ENCODE assay signal across 11 cellular contexts in genomic region chr2:85861180-85861579, GRCh38. TPM values are rescaled to one million over a fixed set of nuclear protein-coding genes. Genes with fewer than 3 reads are reported as not detected.
DNase-seq lines count a peak whose midpoint lies in the region; ATAC-seq, FAIRE-seq and TF ChIP-seq lines count a peak whose summit lies in the region.
"Had no signal": no experiment of that assay in that cellular context is flagged by ENCODE, and none has a peak within 500 bp of the region (broad histone marks: within the 10 kb centered on the region; RNA-seq: fewer than 3 reads in every experiment).

No MANE protein-coding gene starts in this region.

- peaks cover 0 to 47% of the 10 kb centered on the region in 2 donors for H3K36me3 ChIP-seq in adrenal gland (replicated peaks in 1 of 2)

- H3K27ac ChIP-seq in A549: no peak overlapping the region
- peak overlapping the region in 4 of 5 donors; percentile 29 to 66 (median 47) for H3K27ac ChIP-seq in adrenal gland

- FAIRE-seq in A549 (lab: Jason Lieb, UNC): peak; percentile 7

- TF ChIP-seq EP300 in A549 (IDR thresholded peaks at IDR 0.05): no peak

- 88% methylated on average over 1 of the region's 1 CpG for WGBS in A549 (ENCODE audit: missing lambda C conversion rate)
- 24 to 38% (median 32%) methylated on average over 1 of the region's 1 CpG for WGBS in adrenal gland, 4 donors

- TF ChIP-seq CTCF in A549 (IDR thresholded peaks at IDR 0.05) (no peak), adrenal gland (IDR thresholded peaks at IDR 0.05) (no peak)

- TF ChIP-seq POLR2A in A549 (IDR thresholded peaks at IDR 0.05; ENCODE audit: low read length) (no peak), adrenal gland (IDR thresholded peaks at IDR 0.05) (no peak)

- no peaks in the 10 kb centered on the region for H3K4me1 ChIP-seq in A549
- peaks cover 0 to 29% of the 10 kb centered on the region in 2 donors for H3K4me1 ChIP-seq in adrenal gland (replicated peaks in 1 of 2)

- H3K4me2 ChIP-seq in A549: no peak overlapping the region

- no peak for TF ChIP-seq RAD21 in A549 (conservative IDR thresholded peaks at IDR 0.05 in 1 of 2, IDR thresholded peaks at IDR 0.05 in 1 of 2)

- H3K9me3 ChIP-seq in A549: no peaks in the 10 kb centered on the region
- H3K9me3 ChIP-seq in adrenal gland (replicated peaks in 1 of 3): no peaks in the 10 kb centered on the region

- POLR2A ChIA-PET in A549 (lab: Yijun Ruan, JAX): no interaction called here

- DNase-seq in A549 (ENCODE audit: low read depth in 1 of 2, low spot score in 1 of 2): no peak
- no peak for DNase-seq in adrenal gland
- no peak for DNase-seq in COLO668 (lab: John Stamatoyannopoulos, UW; ENCODE audit: unreplicated experiment)
- no peak for DNase-seq in NCI-H774 (lab: John Stamatoyannopoulos, UW)
- DNase-seq in RKO (ENCODE audit: low spot score): no peak
- DNase-seq: activated gamma-delta T cell treated with Interleukin-2 at 50 U/mL for 16 hours; stimulated activated naive CD4-positive, alpha-beta T cell had no signal

- CTCF ChIA-PET in A549 (lab: Yijun Ruan, JAX): interaction anchor here (0.7 to 3.3 kb wide), 3 partner anchors 47 to 811 kb away, joined by 3 to 20 read pairs (median 6); no protein-coding TSS in a partner anchor

- intact Hi-C loops in adrenal gland (cut with DNase I): no loop called here

- no peaks in the 10 kb centered on the region for H3K27me3 ChIP-seq in adrenal gland

- H3K4me3 ChIP-seq in A549: no peak overlapping the region
- H3K4me3 ChIP-seq in adrenal gland: no peak overlapping the region
- H3K4me3 ChIP-seq: lung had no signal

- ATAC-seq in A549: no peak
- ATAC-seq in GM18868 (IDR thresholded peaks at IDR 0.05; ENCODE audit: unreplicated experiment): peak; percentile 63
- ATAC-seq in HG03432 (IDR thresholded peaks at IDR 0.05; ENCODE audit: unreplicated experiment): peak; percentile 52
- ATAC-seq in HG02884 (IDR thresholded peaks at IDR 0.05; ENCODE audit: unreplicated experiment): no peak

TF ChIP-seq in A549, 52 proteins besides CTCF, POLR2A, EP300 and RAD21:
- TF ChIP-seq RNF2 (IDR thresholded peaks at IDR 0.05; ENCODE audit: borderline replicate concordance, low read depth) (no peak), POLR2AphosphoS2 (conservative IDR thresholded peaks at IDR 0.05; ENCODE audit: low read length) (no peak), ZSCAN20 (CRISPR knock-in tag; IDR thresholded peaks at IDR 0.05) (no peak), EHF (CRISPR knock-in tag; IDR thresholded peaks at IDR 0.05) (no peak), HMGXB4 (CRISPR knock-in tag; IDR thresholded peaks at IDR 0.05; ENCODE audit: borderline replicate concordance) (no peak), FOXS1 (CRISPR knock-in tag; IDR thresholded peaks at IDR 0.05) (no peak), CEBPB (IDR thresholded peaks at IDR 0.05) (no peak), MAZ (IDR thresholded peaks at IDR 0.05; ENCODE audit: borderline replicate concordance, low read depth, low read length) (no peak), MAX (IDR thresholded peaks at IDR 0.05) (no peak), HOXB13 (CRISPR knock-in tag; IDR thresholded peaks at IDR 0.05; ENCODE audit: low read depth) (no peak), E2F6 (IDR thresholded peaks at IDR 0.05; ENCODE audit: borderline replicate concordance, low read depth) (no peak), ZFP36 (IDR thresholded peaks at IDR 0.05; ENCODE audit: borderline replicate concordance, partially characterized antibody) (no peak), PHF8 (IDR thresholded peaks at IDR 0.05; ENCODE audit: borderline replicate concordance, low read depth) (no peak), PBX3 (IDR thresholded peaks at IDR 0.05) (no peak), HDAC2 (IDR thresholded peaks at IDR 0.05) (no peak)

RNA-seq across cellular contexts. Expression of gene ST3GAL5, which starts 27.6 kb away (rescaled TPM):
- 115 and 119 TPM in 2 replicates for polyA plus RNA-seq in A549 (2011; rRNA removed)
- polyA plus RNA-seq in A549 (2012; cell fraction: cytosol; rRNA removed): 48.7 and 50.3 TPM in 2 replicates
- polyA plus RNA-seq in A549 (2012; cell fraction: nucleus; rRNA removed): 37.9 and 52.9 TPM in 2 replicates
- polyA plus RNA-seq in A549 (2017; fragmentation: RNase III; extraction: RNeasy Plus Mini Kit Qiagen cat#74134 plus additional on column Dnase treatment): 34.1 to 36.9 TPM (median 35.9 TPM) in 3 replicates
- 59.3 and 67.7 TPM in 2 replicates for polyA minus RNA-seq in A549 (2011; rRNA and poly(A)+ RNA removed)
- total RNA-seq in adrenal gland: 100 to 1,000 TPM in 4 of 8 donors, 10 to 100 TPM in 4; 61.2 to 172 (median 111) TPM
- polyA plus RNA-seq in adrenal gland: 10 to 100 TPM; 79.2 to 96.4 (median 79.7) TPM

Comparison
In these comparisons a context has a peak if more than half of its experiments do, and no peak if none do; other contexts are left out.
1. ATAC-seq: peak in GM18868 (single experiment) and HG03432 (single experiment); none in A549 (0 of 2) and HG02884 (single experiment).
2. H3K27ac ChIP-seq: peak in adrenal gland (4 of 5); none in A549 (0 of 2).